1 cellular context compared by ENCODE assay signal in genomic region chr19:45920458-45920857, GRCh38.
TF ChIP-seq lines count a peak whose summit lies in the region.

No MANE protein-coding gene starts in this region.

TF ChIP-seq in GM12878, 131 proteins besides CTCF, POLR2A, EP300 and RAD21:
- TF ChIP-seq TBL1XR1 (IDR thresholded peaks at IDR 0.05; ENCODE audit: low read depth, low read length) (no peak), CUX1 (IDR thresholded peaks at IDR 0.05; ENCODE audit: insufficient replicate concordance, low read depth, low read length) (no peak), MEF2B (IDR thresholded peaks at IDR 0.05; ENCODE audit: partially characterized antibody, poor library complexity, severe bottlenecking) (no peak), ZNF622 (IDR thresholded peaks at IDR 0.05) (no peak), ZBTB40 (IDR thresholded peaks at IDR 0.05; ENCODE audit: borderline replicate concordance) (no peak), WRNIP1 (IDR thresholded peaks at IDR 0.05; ENCODE audit: borderline replicate concordance, low read depth, low read length) (no peak), NFXL1 (IDR thresholded peaks at IDR 0.05; ENCODE audit: borderline replicate concordance) (no peak)
